ENCODE assay signal across 10 cellular contexts in genomic region chr2:226660524-226660923, GRCh38.
A peak's percentile ranks its signal among the peaks of the same experiment; 100 is the strongest.
DNase-seq lines count a peak whose midpoint lies in the region; ATAC-seq and TF ChIP-seq lines count a peak whose summit lies in the region.
"Had no signal": no experiment of that assay in that cellular context is flagged by ENCODE, and none has a peak within 500 bp of the region (broad histone marks: within the 10 kb centered on the region; RNA-seq: fewer than 3 reads in every experiment).

No MANE protein-coding gene starts in this region.

- H3K36me3 ChIP-seq in esophagus squamous epithelium (no peaks in the 10 kb centered on the region), H7 (replicated peaks; ENCODE audit: control insufficient read depth, insufficient read depth, low read length) (no peaks in the 10 kb centered on the region)

- H3K36me3 Mint-ChIP-seq in nephron (ENCODE audit: low read depth) (no peaks in the 10 kb centered on the region), osteocyte (ENCODE audit: unreplicated experiment) (no peaks in the 10 kb centered on the region)
- H3K36me3 Mint-ChIP-seq: CD8-positive, alpha-beta T cell had no signal

- no peak for TF ChIP-seq POLR2A in esophagus squamous epithelium (IDR thresholded peaks at IDR 0.05)

- 42 to 50% methylated on average over 1 of the region's 1 CpG for WGBS in esophagus squamous epithelium, 2 donors

- no peak overlapping the region for H3K4me3 Mint-ChIP-seq in nephron
- no peak overlapping the region for H3K4me3 Mint-ChIP-seq in osteocyte (ENCODE audit: unreplicated experiment)
- H3K4me3 Mint-ChIP-seq: CD8-positive, alpha-beta T cell had no signal

- H3K27me3 ChIP-seq in esophagus squamous epithelium = peaks cover 0 to 13% (median 0%) of the 10 kb centered on the region in 4 donors
- H3K27me3 ChIP-seq in H7 (ENCODE audit: control insufficient read depth, insufficient read depth, low read length) = no peaks in the 10 kb centered on the region

- peaks cover 0 to 37% (median 27%) of the 10 kb centered on the region in 3 donors for H3K4me1 ChIP-seq in esophagus squamous epithelium

- H3K4me1 Mint-ChIP-seq in nephron (peaks cover 49% of the 10 kb centered on the region), osteocyte (ENCODE audit: unreplicated experiment) (peaks cover 28% of the 10 kb centered on the region)

- ATAC-seq in GM21786 (IDR thresholded peaks at IDR 0.05; ENCODE audit: unreplicated experiment) = no peak
- ATAC-seq: CD8-positive, alpha-beta T cell had no signal

- H3K9me3 ChIP-seq in esophagus squamous epithelium = no peaks in the 10 kb centered on the region

- no peak overlapping the region for H3K4me3 ChIP-seq in esophagus squamous epithelium
- H3K4me3 ChIP-seq in H7 (ENCODE audit: insufficient read depth, low read depth, low read length) = no peak overlapping the region

- H3K27me3 Mint-ChIP-seq in nephron (ENCODE audit: low read depth) (no peaks in the 10 kb centered on the region), osteocyte (ENCODE audit: unreplicated experiment) (no peaks in the 10 kb centered on the region)

- TF ChIP-seq CTCF in esophagus squamous epithelium (IDR thresholded peaks at IDR 0.05) (no peak), nephron (IDR thresholded peaks at IDR 0.05; ENCODE audit: unreplicated experiment in 3 of 3) (no peak), osteocyte (IDR thresholded peaks at IDR 0.05) (no peak)

- peak overlapping the region in 2 of 3 experiments; percentile 7 to 19 for H3K27ac Mint-ChIP-seq in nephron
- no peak overlapping the region for H3K27ac Mint-ChIP-seq in osteocyte (ENCODE audit: unreplicated experiment)
- H3K27ac Mint-ChIP-seq: CD8-positive, alpha-beta T cell had no signal

- H3K9me3 Mint-ChIP-seq in nephron = no peaks in the 10 kb centered on the region
- H3K9me3 Mint-ChIP-seq in osteocyte (ENCODE audit: unreplicated experiment) = no peaks in the 10 kb centered on the region
- H3K9me3 Mint-ChIP-seq: CD8-positive, alpha-beta T cell had no signal

- peak overlapping the region in 3 of 4 donors; percentile 49 to 73 (median 71) for H3K27ac ChIP-seq in esophagus squamous epithelium

- DNase-seq in AG08396 (ENCODE audit: low spot score) = peak; percentile 60
- DNase-seq in NOMO-1 treated with dmso at 0.1 percent for 144 hours (lab: John Stamatoyannopoulos, UW; ENCODE audit: unreplicated experiment) = peak; percentile 53
- no peak for DNase-seq in esophagus squamous epithelium (lab: John Stamatoyannopoulos, UW)
- DNase-seq in germinal center (ENCODE audit: low spot score) = no peak
- DNase-seq in osteocyte (ENCODE audit: extremely low spot score, unreplicated experiment) = no peak
- DNase-seq in H7 = no peak
- DNase-seq: CD8-positive, alpha-beta T cell; small intestine had no signal

- intact Hi-C loops in esophagus squamous epithelium (cut with DNase I) = no loop called here

Comparison
In these comparisons a context has a peak if more than half of its experiments do, and no peak if none do; other contexts are left out.
1. DNase-seq: peak in AG08396 (single experiment) and NOMO-1 treated with dmso at 0.1 percent for 144 hours (single experiment); none in esophagus squamous epithelium (single experiment), germinal center (single experiment), osteocyte (single experiment) and H7 (single experiment).